Comparison of ENCODE assay signal across 21 cellular contexts in genomic region chrX:47226531-47227333, GRCh38. TPM values are rescaled to one million over a fixed set of nuclear protein-coding genes. Genes with fewer than 3 reads are reported as not detected.
DNase-seq lines count a peak whose midpoint lies in the region; ATAC-seq and TF ChIP-seq lines count a peak whose summit lies in the region.
"Had no signal": no experiment of that assay in that cellular context is flagged by ENCODE, and none has a peak within 500 bp of the region (broad histone marks: within the 10 kb centered on the region; RNA-seq: fewer than 3 reads in every experiment).

No MANE protein-coding gene starts in this region.

- DNase-seq in MCF 10A (ENCODE audit: unreplicated experiment) (no peak), breast epithelium (ENCODE audit: low spot score in 2 of 2) (no peak), RWPE1 (ENCODE audit: low spot score) (no peak), chondrocyte (ENCODE audit: low spot score) (peak; percentile 82), progenitor cell of endocrine pancreas (ENCODE audit: low spot score, unreplicated experiment) (no peak), NCI-H187 treated with DMSO at 0.1 percent for 48 hours (lab: John Stamatoyannopoulos, UW) (no peak), lower lobe of right lung (no peak), NCI-H2171 (lab: John Stamatoyannopoulos, UW) (no peak)
- DNase-seq: DMS53; GDM1; NCI-H1105; NCI-H146; NCI-H2029 treated with DMSO at 0.1 percent for 48 hours; NCI-H345; NCI-H524; NCI-H774; NK-92 treated with Interleukin-12 subunit alpha and Interleukin-12 subunit beta, amount 100 ng/mL, for 24 hours had no signal

- H3K36me3 Mint-ChIP-seq in MCF 10A (ENCODE audit: insufficient read depth, unreplicated experiment) = peaks cover 53% of the 10 kb centered on the region
- H3K36me3 Mint-ChIP-seq in chondrocyte (ENCODE audit: low read depth) = peaks cover 39% of the 10 kb centered on the region
- H3K36me3 Mint-ChIP-seq in progenitor cell of endocrine pancreas (ENCODE audit: insufficient read depth) = peaks cover 28% of the 10 kb centered on the region

- no peak overlapping the region for H3K4me3 ChIP-seq in breast epithelium
- no peak overlapping the region for H3K4me3 ChIP-seq in lower lobe of right lung

- H3K27ac ChIP-seq in breast epithelium (no peak overlapping the region), RWPE1 (peak overlapping the region; percentile 9; the same call in 1 of the 2 replicates), lower lobe of right lung (no peak overlapping the region)
- H3K27ac ChIP-seq: KMS-11 had no signal

- BruUV-seq in MCF 10A (replicated peaks; lab: Mats Ljungman, UMichigan) = TSS peak; percentile 26

- intact Hi-C loops in MCF 10A (cut with micrococcal nuclease) = no loop called here
- intact Hi-C loops in breast epithelium (cut with DNase I; ENCODE audit: low total_unique reads) = no loop called here
- intact Hi-C loops in lower lobe of right lung (cut with DNase I) = no loop called here

- peaks cover 22% of the 10 kb centered on the region for H3K27me3 Mint-ChIP-seq in MCF 10A (ENCODE audit: insufficient read depth, unreplicated experiment)
- no peaks in the 10 kb centered on the region for H3K27me3 Mint-ChIP-seq in chondrocyte (ENCODE audit: low read depth)
- no peaks in the 10 kb centered on the region for H3K27me3 Mint-ChIP-seq in progenitor cell of endocrine pancreas
- H3K27me3 Mint-ChIP-seq: B cell had no signal

- TF ChIP-seq CTCF in MCF 10A (IDR thresholded peaks at IDR 0.05; ENCODE audit: unreplicated experiment) = no peak
- no peak for TF ChIP-seq CTCF in breast epithelium (IDR thresholded peaks at IDR 0.05)
- no peak for TF ChIP-seq CTCF in RWPE1 (conservative IDR thresholded peaks at IDR 0.05; ENCODE audit: low read depth)
- no peak for TF ChIP-seq CTCF in chondrocyte (IDR thresholded peaks at IDR 0.05)
- TF ChIP-seq CTCF in progenitor cell of endocrine pancreas (IDR thresholded peaks at IDR 0.05; ENCODE audit: unreplicated experiment) = no peak
- no peak for TF ChIP-seq CTCF in lower lobe of right lung (IDR thresholded peaks at IDR 0.05)

- no peaks in the 10 kb centered on the region for H3K9me3 Mint-ChIP-seq in MCF 10A (ENCODE audit: unreplicated experiment)
- no peaks in the 10 kb centered on the region for H3K9me3 Mint-ChIP-seq in chondrocyte (ENCODE audit: low read depth)
- no peaks in the 10 kb centered on the region for H3K9me3 Mint-ChIP-seq in progenitor cell of endocrine pancreas (ENCODE audit: low read depth)

- CTCF ChIA-PET in MCF 10A (lab: Yijun Ruan, JAX) (no interaction called here), RWPE1 (lab: Yijun Ruan, JAX) (no interaction called here)

- H3K27me3 ChIP-seq in breast epithelium = peaks cover 0 to 34% of the 10 kb centered on the region in 2 donors
- H3K27me3 ChIP-seq in lower lobe of right lung (ENCODE audit: low read depth) = no peaks in the 10 kb centered on the region

- POLR2A ChIA-PET in MCF 10A (lab: Yijun Ruan, JAX) (interaction anchor here (1.1 kb wide), 1 partner anchor 9 kb away, joined by 5 read pairs; no protein-coding TSS in a partner anchor), RWPE1 (lab: Yijun Ruan, JAX; ENCODE audit: low non-redundant PET) (no interaction called here)

- H3K9me3 ChIP-seq in breast epithelium (no peaks in the 10 kb centered on the region), lower lobe of right lung (no peaks in the 10 kb centered on the region)

- ATAC-seq in lower lobe of right lung = no peak
- ATAC-seq: HCT116, Panc1 had no signal

- H3K4me1 Mint-ChIP-seq in MCF 10A (ENCODE audit: insufficient read depth, unreplicated experiment) (no peaks in the 10 kb centered on the region), chondrocyte (ENCODE audit: low read depth) (peaks cover 5% of the 10 kb centered on the region), progenitor cell of endocrine pancreas (ENCODE audit: low read depth) (peaks cover 5% of the 10 kb centered on the region)

- H3K36me3 ChIP-seq in breast epithelium = no peaks in the 10 kb centered on the region
- H3K36me3 ChIP-seq in lower lobe of right lung = peaks cover 57% of the 10 kb centered on the region

- H3K4me3 Mint-ChIP-seq in MCF 10A (ENCODE audit: unreplicated experiment) (no peak overlapping the region), chondrocyte (ENCODE audit: unreplicated experiment) (no peak overlapping the region), progenitor cell of endocrine pancreas (ENCODE audit: low read depth) (no peak overlapping the region)
- H3K4me3 Mint-ChIP-seq: B cell had no signal

- no peak for TF ChIP-seq POLR2A in breast epithelium (IDR thresholded peaks at IDR 0.05)

- H3K27ac Mint-ChIP-seq in MCF 10A (ENCODE audit: low read depth, unreplicated experiment) = no peak overlapping the region
- no peak overlapping the region for H3K27ac Mint-ChIP-seq in chondrocyte (ENCODE audit: unreplicated experiment)
- peak overlapping the region; percentile 41 for H3K27ac Mint-ChIP-seq in progenitor cell of endocrine pancreas
- H3K27ac Mint-ChIP-seq: B cell had no signal

- H3K4me1 ChIP-seq in breast epithelium = no peaks in the 10 kb centered on the region
- H3K4me1 ChIP-seq in lower lobe of right lung = no peaks in the 10 kb centered on the region

RNA-seq across cellular contexts. Expression of gene USP11, which starts 6.1 kb away (rescaled TPM):
- total RNA-seq in MCF 10A (2022) (19.9 and 20.3 TPM in 2 replicates), breast epithelium (10 to 100 TPM; 21.3 to 42.0 (median 29.4) TPM), chondrocyte (151 to 189 TPM (median 157 TPM) in 3 replicates), progenitor cell of endocrine pancreas (267 and 277 TPM in 2 replicates), lower lobe of right lung (52.9 TPM)

RNA-seq across cellular contexts. Expression of gene CDK16, which starts 8.3 kb away (rescaled TPM):
- 138 and 189 TPM in 2 replicates for total RNA-seq in MCF 10A (2022)
- total RNA-seq in breast epithelium = 10 to 100 TPM; 65.9 to 80.2 (median 73.1) TPM
- 172 to 183 TPM (median 179 TPM) in 3 replicates for total RNA-seq in chondrocyte
- 236 and 253 TPM in 2 replicates for total RNA-seq in progenitor cell of endocrine pancreas
- 59.2 TPM for total RNA-seq in lower lobe of right lung

RNA-seq across cellular contexts. Expression of gene UBA1, which starts 33.1 kb away (rescaled TPM):
- total RNA-seq in MCF 10A (2022) = 248 and 293 TPM in 2 replicates
- 100 to 1,000 TPM; 109 to 149 (median 141) TPM for total RNA-seq in breast epithelium
- total RNA-seq in chondrocyte = 299 to 312 TPM (median 311 TPM) in 3 replicates
- 524 and 538 TPM in 2 replicates for total RNA-seq in progenitor cell of endocrine pancreas
- total RNA-seq in lower lobe of right lung = 152 TPM
